Comparison of ENCODE assay signal across 16 cellular contexts in the genomic region with DNA sequence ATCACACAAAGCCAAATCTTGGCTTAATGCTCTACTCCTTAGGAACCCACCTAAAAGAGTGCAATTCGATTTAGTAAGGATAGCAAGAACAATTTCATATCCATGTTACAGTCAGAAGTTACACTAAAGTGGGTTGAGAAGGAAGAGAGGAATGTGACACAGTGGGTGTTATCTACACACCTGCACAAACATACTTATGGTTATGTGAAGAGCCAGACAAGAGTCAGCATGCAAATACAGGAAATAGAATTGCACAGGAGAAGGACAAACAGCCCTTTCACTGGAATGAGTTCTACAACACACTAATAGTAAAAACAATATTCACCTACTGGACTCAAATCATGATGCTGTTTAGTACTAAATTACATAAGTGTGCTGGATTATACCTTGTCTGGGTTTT.
DNase-seq lines count a peak whose midpoint lies in the region; ATAC-seq, FAIRE-seq and TF ChIP-seq lines count a peak whose summit lies in the region.
"Had no signal": no experiment of that assay in that cellular context is flagged by ENCODE, and none has a peak within 500 bp of the region (broad histone marks: within the 10 kb centered on the region; RNA-seq: fewer than 3 reads in every experiment).

No MANE protein-coding gene starts in this region.

- ATAC-seq in mucosa of descending colon, result peak; percentile 93
- ATAC-seq: heart left ventricle; stimulated activated memory B cell treated with anti-CD40 and anti-IgM and Interleukin-4, amounts not matched to agents 10 μg/mL and 1 μg/mL and 100 μg/mL, for 72 hours had no signal

- intact Hi-C loops in mucosa of descending colon (cut with DNase I, micrococcal nuclease), result no loop called here

- no peak overlapping the region for H3K4me3 ChIP-seq in mucosa of descending colon
- H3K4me3 ChIP-seq: ascending aorta, heart left ventricle, right lobe of liver had no signal

- peaks cover 3% of the 10 kb centered on the region for H3K9me3 ChIP-seq in mucosa of descending colon
- H3K9me3 ChIP-seq: right lobe of liver had no signal

- TF ChIP-seq POLR2A in H54 (IDR thresholded peaks at IDR 0.05; ENCODE audit: low read depth, low read length), result no peak

- H3K4me1 ChIP-seq in mucosa of descending colon (ENCODE audit: low read depth), result peaks cover 16% of the 10 kb centered on the region
- H3K4me1 ChIP-seq: ascending aorta had no signal

- no peaks in the 10 kb centered on the region for H3K36me3 ChIP-seq in mucosa of descending colon (ENCODE audit: low read depth)
- H3K36me3 ChIP-seq: ascending aorta, right lobe of liver had no signal

- DNase-seq in H54 (ENCODE audit: insufficient read length, low spot score) (no peak), NCI-H2196 (lab: John Stamatoyannopoulos, UW; ENCODE audit: unreplicated experiment) (peak; percentile 46), SHP77 treated with DMSO at 0.1 percent for 48 hours (lab: John Stamatoyannopoulos, UW) (peak; percentile 69), mucosa of descending colon (peak in 1 of 3 donors; percentile 4), C1 segment of cervical spinal cord (lab: John Stamatoyannopoulos, UW) (no peak)
- no peak for DNase-seq in stimulated activated naive CD4-positive, alpha-beta T cell (lab: John Stamatoyannopoulos, UW)
- DNase-seq in NK-92 treated with Interleukin-12 subunit alpha and Interleukin-12 subunit beta, amount 100 ng/mL, for 24 hours (lab: John Stamatoyannopoulos, UW), result no peak
- DNase-seq: activated CD4-positive, alpha-beta memory T cell treated with anti-CD3 and anti-CD28 coated beads for 36 hours; activated T-cell treated with anti-CD3 and anti-CD28 coated beads, Interleukin-2, amount 50 U/mL, for 24 hours; EL; heart left ventricle; MV-4-11; occipital lobe; right lobe of liver had no signal

- TF ChIP-seq CTCF in mucosa of descending colon (IDR thresholded peaks at IDR 0.05), result no peak

- FAIRE-seq in H54 (lab: Jason Lieb, UNC), result peak; percentile 15

Comparison
In these comparisons a context has a peak if more than half of its experiments do, and no peak if none do; other contexts are left out.
1. DNase-seq: peak in NCI-H2196 (single experiment) and SHP77 treated with DMSO at 0.1 percent for 48 hours (single experiment); none in H54 (single experiment), stimulated activated naive CD4-positive, alpha-beta T cell (0 of 6), NK-92 treated with Interleukin-12 subunit alpha and Interleukin-12 subunit beta, amount 100 ng/mL, for 24 hours (single experiment) and C1 segment of cervical spinal cord (0 of 14).